ENCODE assay signal across 16 cellular contexts in genomic region chr5:160048131-160048530, GRCh38.
"Had no signal": no experiment of that assay in that cellular context is flagged by ENCODE, and none has a peak within 500 bp of the region (broad histone marks: within the 10 kb centered on the region; RNA-seq: fewer than 3 reads in every experiment).

No MANE protein-coding gene starts in this region.

- H3K4me3 ChIP-seq: heart left ventricle, tibial artery, vagina had no signal

- H3K9me3 ChIP-seq: heart left ventricle, tibial artery, vagina had no signal

- FAIRE-seq: small intestine had no signal

- ATAC-seq: activated CD8-positive, alpha-beta T cell treated with anti-CD3 and anti-CD28 coated beads for 36 hours; effector memory CD8-positive, alpha-beta T cell; foreskin keratinocyte; left lobe of liver had no signal

- H3K27me3 ChIP-seq: foreskin keratinocyte, heart left ventricle, tibial artery, vagina had no signal

- H3K4me1 ChIP-seq: foreskin keratinocyte, tibial artery, vagina had no signal

- H3K27ac ChIP-seq: foreskin keratinocyte, heart left ventricle, tibial artery, vagina, WERI-Rb-1 had no signal

- DNase-seq: activated CD4-positive, alpha-beta T cell treated with anti-CD3 and anti-CD28 coated beads for 4 hours; activated CD8-positive, alpha-beta T cell treated with anti-CD3 and anti-CD28 coated beads for 36 hours; activated naive CD4-positive, alpha-beta T cell treated with Interleukin-2 at 50 U/mL for 16 hours; caudate nucleus; cortex of kidney; effector memory CD8-positive, alpha-beta T cell; foreskin keratinocyte; nephron progenitor cell; small intestine; SW 1271; T-helper 9 cell; WERI-Rb-1 had no signal
